In genomic region chr20:62333820-62334595, GRCh38 we compare ENCODE assay signal across 25 cellular contexts. TPM values are rescaled to one million over a fixed set of nuclear protein-coding genes. Genes with fewer than 3 reads are reported as not detected.
"Had no signal": no experiment of that assay in that cellular context is flagged by ENCODE, and none has a peak within 500 bp of the region (broad histone marks: within the 10 kb centered on the region; RNA-seq: fewer than 3 reads in every experiment).

No MANE protein-coding gene starts in this region.

- H3K4me3 Mint-ChIP-seq: effector memory CD8-positive, alpha-beta T cell; immature natural killer cell; naive thymus-derived CD4-positive, alpha-beta T cell; nephron; neural progenitor cell; stimulated activated memory B cell treated with anti-CD40 and anti-IgM and Interleukin-4, amounts not matched to agents 10 μg/mL and 1 μg/mL and 100 μg/mL, for 72 hours; stimulated activated naive CD8-positive, alpha-beta T cell treated with anti-CD3 and anti-CD28 coated beads, Interleukin-15, Interleukin-2, amounts not matched to agents 100 ng/mL and 50 ng/mL, for 24 hours had no signal

- H3K27ac ChIP-seq: esophagus squamous epithelium, neural progenitor cell, prostate gland, right atrium auricular region, skin epidermis, thyroid gland, vagina had no signal

- ATAC-seq: effector memory CD8-positive, alpha-beta T cell; naive thymus-derived CD4-positive, alpha-beta T cell; stimulated activated memory B cell treated with anti-CD40 and anti-IgM and Interleukin-4, amounts not matched to agents 10 μg/mL and 1 μg/mL and 100 μg/mL, for 72 hours had no signal

- H3K4me1 Mint-ChIP-seq: immature natural killer cell; naive thymus-derived CD4-positive, alpha-beta T cell; nephron; neural progenitor cell had no signal

- H3K27ac Mint-ChIP-seq: effector memory CD8-positive, alpha-beta T cell; immature natural killer cell; naive thymus-derived CD4-positive, alpha-beta T cell; nephron; neural progenitor cell; stimulated activated memory B cell treated with anti-CD40 and anti-IgM and Interleukin-4, amounts not matched to agents 10 μg/mL and 1 μg/mL and 100 μg/mL, for 72 hours; stimulated activated naive CD8-positive, alpha-beta T cell treated with anti-CD3 and anti-CD28 coated beads, Interleukin-15, Interleukin-2, amounts not matched to agents 100 ng/mL and 50 ng/mL, for 24 hours had no signal

- H3K36me3 Mint-ChIP-seq: immature natural killer cell; naive thymus-derived CD4-positive, alpha-beta T cell; neural progenitor cell had no signal

- H3K27me3 ChIP-seq: esophagus squamous epithelium, neural progenitor cell, right atrium auricular region, spleen, thyroid gland, vagina had no signal

- H3K4me3 ChIP-seq: esophagus squamous epithelium, neural progenitor cell, prostate gland, right atrium auricular region, skin epidermis, spleen, thyroid gland, vagina had no signal

- DNase-seq: cortex of kidney; effector memory CD8-positive, alpha-beta T cell; erythroblast; esophagus squamous epithelium; foreskin melanocyte; hypothalamus; immature natural killer cell; islet precursor cell; kidney glomerular epithelial cell; mesendoderm; midbrain; naive thymus-derived CD4-positive, alpha-beta T cell; nucleus accumbens; spleen; stimulated activated CD4-positive, alpha-beta T cell treated with anti-CD3 and anti-CD28 coated beads, Interleukin-4, amount 100 ng/mL, for 4 hours; thyroid gland; trophoblast cell had no signal

- H3K9me3 ChIP-seq: esophagus squamous epithelium, prostate gland, right atrium auricular region, spleen, thyroid gland, vagina had no signal

- H3K4me2 ChIP-seq: neural progenitor cell had no signal

- H3K36me3 ChIP-seq: neural progenitor cell had no signal

- H3K27me3 Mint-ChIP-seq: stimulated activated memory B cell treated with anti-CD40 and anti-IgM and Interleukin-4, amounts not matched to agents 10 μg/mL and 1 μg/mL and 100 μg/mL, for 72 hours; stimulated activated naive CD8-positive, alpha-beta T cell treated with anti-CD3 and anti-CD28 coated beads, Interleukin-15, Interleukin-2, amounts not matched to agents 100 ng/mL and 50 ng/mL, for 24 hours had no signal

- H2AFZ ChIP-seq: neural progenitor cell had no signal

- H3K9ac ChIP-seq: neural progenitor cell had no signal

- H3K9me3 Mint-ChIP-seq: effector memory CD8-positive, alpha-beta T cell; naive thymus-derived CD4-positive, alpha-beta T cell; nephron; neural progenitor cell; stimulated activated naive CD8-positive, alpha-beta T cell treated with anti-CD3 and anti-CD28 coated beads, Interleukin-15, Interleukin-2, amounts not matched to agents 100 ng/mL and 50 ng/mL, for 24 hours had no signal

- H3K4me1 ChIP-seq: neural progenitor cell, prostate gland, right atrium auricular region, thyroid gland, vagina had no signal

RNA-seq across cellular contexts. Expression of gene LAMA5, which starts 33.1 kb away (rescaled TPM):
- polyA plus RNA-seq: naive thymus-derived CD4-positive, alpha-beta T cell had no signal
